36 cellular contexts compared by ENCODE assay signal in genomic region chr7:157813053-157813452, GRCh38.
"Had no signal": no experiment of that assay in that cellular context is flagged by ENCODE, and none has a peak within 500 bp of the region (broad histone marks: within the 10 kb centered on the region; RNA-seq: fewer than 3 reads in every experiment).

No MANE protein-coding gene starts in this region.

- H3K4me3 Mint-ChIP-seq: activated CD4-positive, alpha-beta memory T cell treated with anti-CD3 and anti-CD28 coated beads, Interleukin-2, amount 10 ng/mL, durations not matched to agents 7 days and 5 days; activated CD8-positive, alpha-beta memory T cell treated with anti-CD3 and anti-CD28 coated beads, Interleukin-2, amount 10 ng/mL, durations not matched to agents 7 days and 5 days; activated naive CD8-positive, alpha-beta T cell treated with anti-CD3 and anti-CD28 coated beads for 36 hours; activated T-helper 17 cell treated with anti-CD3 and anti-CD28 coated beads, Interleukin-2, amount 50 U/mL, for 72 hours; IgD-negative memory B cell had no signal

- ATAC-seq: activated CD8-positive, alpha-beta memory T cell treated with anti-CD3 and anti-CD28 coated beads, Interleukin-2, amount 10 ng/mL, durations not matched to agents 7 days and 5 days; activated T-helper 17 cell treated with anti-CD3 and anti-CD28 coated beads, Interleukin-2, amount 50 U/mL, for 72 hours; PC-3 had no signal

- H3K27ac ChIP-seq: ascending aorta, cardiac muscle cell, Peyer's patch, WERI-Rb-1 had no signal

- H3K27me3 Mint-ChIP-seq: activated CD4-positive, alpha-beta memory T cell treated with anti-CD3 and anti-CD28 coated beads, Interleukin-2, amount 10 ng/mL, durations not matched to agents 7 days and 5 days; activated CD8-positive, alpha-beta memory T cell treated with anti-CD3 and anti-CD28 coated beads, Interleukin-2, amount 10 ng/mL, durations not matched to agents 7 days and 5 days; activated naive CD8-positive, alpha-beta T cell treated with anti-CD3 and anti-CD28 coated beads for 36 hours; IgD-negative memory B cell had no signal

- H3K36me3 ChIP-seq: ascending aorta, cardiac muscle cell, Peyer's patch, WERI-Rb-1 had no signal

- H3K27me3 ChIP-seq: ascending aorta, cardiac muscle cell, Peyer's patch had no signal

- H3K9me3 Mint-ChIP-seq: activated naive CD8-positive, alpha-beta T cell treated with anti-CD3 and anti-CD28 coated beads for 36 hours; activated T-helper 17 cell treated with anti-CD3 and anti-CD28 coated beads, Interleukin-2, amount 50 U/mL, for 72 hours had no signal

- H3K27ac Mint-ChIP-seq: activated CD4-positive, alpha-beta memory T cell treated with anti-CD3 and anti-CD28 coated beads, Interleukin-2, amount 10 ng/mL, durations not matched to agents 7 days and 5 days; activated CD8-positive, alpha-beta memory T cell treated with anti-CD3 and anti-CD28 coated beads, Interleukin-2, amount 10 ng/mL, durations not matched to agents 7 days and 5 days; activated naive CD8-positive, alpha-beta T cell treated with anti-CD3 and anti-CD28 coated beads for 36 hours; activated T-helper 17 cell treated with anti-CD3 and anti-CD28 coated beads, Interleukin-2, amount 50 U/mL, for 72 hours; IgD-negative memory B cell had no signal

- H3K36me3 Mint-ChIP-seq: activated CD8-positive, alpha-beta memory T cell treated with anti-CD3 and anti-CD28 coated beads, Interleukin-2, amount 10 ng/mL, durations not matched to agents 7 days and 5 days; activated naive CD8-positive, alpha-beta T cell treated with anti-CD3 and anti-CD28 coated beads for 36 hours; IgD-negative memory B cell had no signal

- H3K4me1 Mint-ChIP-seq: activated CD4-positive, alpha-beta memory T cell treated with anti-CD3 and anti-CD28 coated beads, Interleukin-2, amount 10 ng/mL, durations not matched to agents 7 days and 5 days; activated CD8-positive, alpha-beta memory T cell treated with anti-CD3 and anti-CD28 coated beads, Interleukin-2, amount 10 ng/mL, durations not matched to agents 7 days and 5 days; activated naive CD8-positive, alpha-beta T cell treated with anti-CD3 and anti-CD28 coated beads for 36 hours; IgD-negative memory B cell had no signal

- H3K4me3 ChIP-seq: ascending aorta, cardiac muscle cell, Peyer's patch had no signal

- H3K9me3 ChIP-seq: ascending aorta, Peyer's patch had no signal

- DNase-seq: activated CD4-positive, alpha-beta memory T cell treated with anti-CD3 and anti-CD28 coated beads, Interleukin-2, amount 10 ng/mL, durations not matched to agents 7 days and 5 days; activated CD4-positive, alpha-beta T cell treated with anti-CD3 and anti-CD28 coated beads for 1 hour; activated CD4-positive, alpha-beta T cell treated with anti-CD3 and anti-CD28 coated beads for 48 hours; activated CD4-positive, CD25-positive, alpha-beta regulatory T cell; activated CD8-positive, alpha-beta memory T cell treated with anti-CD3 and anti-CD28 coated beads for 24 hours; activated CD8-positive, alpha-beta memory T cell treated with anti-CD3 and anti-CD28 coated beads, Interleukin-2, amount 10 ng/mL, durations not matched to agents 7 days and 5 days; activated CD8-positive, alpha-beta memory T cell treated with anti-CD3 and anti-CD28 coated beads, Interleukin-2, amount 50 U/mL, for 48 hours; activated effector memory CD4-positive, alpha-beta T cell treated with anti-CD3 and anti-CD28 coated beads, Interleukin-2, amount 50 U/mL, for 16 hours; activated naive CD4-positive, alpha-beta T cell; activated naive CD4-positive, alpha-beta T cell treated with anti-CD3 and anti-CD28 coated beads, Interleukin-2, amount 50 U/mL, for 16 hours; activated naive CD8-positive, alpha-beta T cell treated with anti-CD3 and anti-CD28 coated beads for 36 hours; activated T-cell treated with anti-CD3 and anti-CD28 coated beads, Interleukin-2, amount 50 U/mL, for 48 hours; amniotic stem cell; Karpas-422; KBM-7; NCI-H1105 treated with DMSO at 0.1 percent for 48 hours; NCI-H1436; NCI-H1694 treated with DMSO at 0.1 percent for 48 hours; NCI-H2029 treated with DMSO at 0.1 percent for 48 hours; NCI-H2107; NCI-H2171; NCI-H510A; NCI-H526; NCI-H748 treated with DMSO at 0.1 percent for 48 hours; NK-92 treated with Interleukin-12 subunit alpha and Interleukin-12 subunit beta, amount 100 ng/mL, for 24 hours; PC-3; Right ventricle myocardium superior; RPMI8226; SW 1271; T1000; WERI-Rb-1 had no signal

- H3K4me1 ChIP-seq: ascending aorta, Peyer's patch had no signal
